Comparison of ENCODE assay signal across 1 cellular context in the genomic region with DNA sequence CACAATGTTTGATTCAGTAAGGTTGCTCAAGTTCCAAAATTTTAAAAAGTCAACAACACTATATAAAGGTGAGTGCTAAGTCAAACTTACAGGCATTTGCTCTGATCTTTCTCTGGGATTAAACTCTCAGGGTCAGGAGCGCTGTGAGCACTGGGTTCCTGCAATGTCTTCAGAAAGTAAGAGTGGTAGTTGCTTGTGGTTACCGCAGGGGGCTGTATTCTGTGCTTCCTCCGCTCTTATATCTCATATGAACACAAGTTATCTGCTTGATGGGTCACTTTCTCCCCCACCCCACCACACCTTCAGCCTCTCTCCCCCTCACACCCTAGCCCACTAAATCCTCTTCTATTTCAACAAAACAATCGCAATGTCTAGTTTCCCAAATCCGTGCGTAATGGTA.
TF ChIP-seq lines count a peak whose summit lies in the region.

No MANE protein-coding gene starts in this region.

TF ChIP-seq in SK-N-SH, 30 proteins besides CTCF, POLR2A, EP300 and RAD21 (continued from another document):
- no peak for TF ChIP-seq ZBTB33 (IDR thresholded peaks at IDR 0.05; ENCODE audit: borderline replicate concordance, low read depth)
